In genomic region chr21:24895885-24896734, GRCh38 we compare ENCODE assay signal across 8 cellular contexts.
DNase-seq lines count a peak whose midpoint lies in the region; ATAC-seq and TF ChIP-seq lines count a peak whose summit lies in the region.

No MANE protein-coding gene starts in this region.

- H3K27me3 ChIP-seq in A673 (replicated peaks; ENCODE audit: insufficient read depth, low read depth, low read length, poor library complexity) (no peaks in the 10 kb centered on the region), upper lobe of left lung (no peaks in the 10 kb centered on the region)

- WGBS in upper lobe of left lung, 2 donors = 75 to 79% methylated on average over 3 of the region's 3 CpGs

- BruUV-seq in A673 (replicated peaks; lab: Mats Ljungman, UMichigan) = no TSS peak

- CTCF ChIA-PET in A673 (lab: Charles Lee) = no interaction called here

- peak; percentile 5 for DNase-seq in A673 (ENCODE audit: low spot score)
- DNase-seq in NOMO-1 (lab: John Stamatoyannopoulos, UW; ENCODE audit: unreplicated experiment in 2 of 2) = peak; percentile 6 to 31
- DNase-seq in germinal center (ENCODE audit: low spot score) = peak; percentile 4
- DNase-seq in NCI-H128 (lab: John Stamatoyannopoulos, UW; ENCODE audit: unreplicated experiment) = no peak
- no peak for DNase-seq in upper lobe of left lung

- ATAC-seq in GM18909 (IDR thresholded peaks at IDR 0.05; ENCODE audit: poor library complexity, unreplicated experiment) (peak; percentile 84), HG03108 (IDR thresholded peaks at IDR 0.05; ENCODE audit: unreplicated experiment) (peak; percentile 62), GM21529 (IDR thresholded peaks at IDR 0.05; ENCODE audit: unreplicated experiment) (no peak), upper lobe of left lung (ENCODE audit: low FRiP score in 2 of 2) (no peak)

- peak; percentile 36; the same call in 1 of the 2 replicates for TF ChIP-seq CTCF in A673 (conservative IDR thresholded peaks at IDR 0.05; ENCODE audit: low read depth, low read length)
- TF ChIP-seq CTCF in upper lobe of left lung (IDR thresholded peaks at IDR 0.05) = peak in 2 of 6 experiments; percentile 11 to 19

- POLR2A ChIA-PET in A673 (lab: Charles Lee; ENCODE audit: low non-redundant PET) = no interaction called here

- no peaks in the 10 kb centered on the region for H3K9me3 ChIP-seq in A673 (ENCODE audit: low read depth, low read length, poor library complexity, severe bottlenecking)
- H3K9me3 ChIP-seq in upper lobe of left lung = no peaks in the 10 kb centered on the region

- intact Hi-C loops in A673 (cut with micrococcal nuclease; ENCODE audit: unreplicated experiment) = loop anchor here (5.0 to 10.0 kb wide), 3 partner anchors 141 to 491 kb away; no protein-coding TSS in a partner anchor

- H3K36me3 ChIP-seq in A673 (ENCODE audit: insufficient read depth, low read length, poor library complexity, severe bottlenecking) (no peaks in the 10 kb centered on the region), upper lobe of left lung (no peaks in the 10 kb centered on the region)

- H3K4me3 ChIP-seq in A673 (ENCODE audit: low read depth, low read length, poor library complexity, severe bottlenecking) (no peak overlapping the region), upper lobe of left lung (no peak overlapping the region)

- H3K4me1 ChIP-seq in A673 (ENCODE audit: insufficient read depth, low read length, poor library complexity, severe bottlenecking) (no peaks in the 10 kb centered on the region), upper lobe of left lung (no peaks in the 10 kb centered on the region)

- no peak for TF ChIP-seq POLR2A in upper lobe of left lung (IDR thresholded peaks at IDR 0.05)

- TF ChIP-seq EP300 in upper lobe of left lung (IDR thresholded peaks at IDR 0.05) = no peak

- H3K27ac ChIP-seq in A673 (ENCODE audit: low read depth, low read length, poor library complexity, severe bottlenecking) = no peak overlapping the region
- H3K27ac ChIP-seq in upper lobe of left lung = no peak overlapping the region

Comparison
In these comparisons a context has a peak if more than half of its experiments do, and no peak if none do; other contexts are left out.
1. DNase-seq: peak in A673 (single experiment), NOMO-1 (2 of 2) and germinal center (single experiment); none in NCI-H128 (single experiment) and upper lobe of left lung (0 of 2).
2. ATAC-seq: peak in GM18909 (single experiment) and HG03108 (single experiment); none in GM21529 (single experiment) and upper lobe of left lung (0 of 2).